In genomic region chr4:15376145-15376544, GRCh38 we compare ENCODE assay signal across 17 cellular contexts. TPM values are rescaled to one million over a fixed set of nuclear protein-coding genes. Genes with fewer than 3 reads are reported as not detected.
A peak's percentile ranks its signal among the peaks of the same experiment; 100 is the strongest.
DNase-seq lines count a peak whose midpoint lies in the region; ATAC-seq and TF ChIP-seq lines count a peak whose summit lies in the region.
"Had no signal": no experiment of that assay in that cellular context is flagged by ENCODE, and none has a peak within 500 bp of the region (broad histone marks: within the 10 kb centered on the region; RNA-seq: fewer than 3 reads in every experiment).

No MANE protein-coding gene starts in this region.

- H3K79me2 ChIP-seq in GM23338 (replicated peaks; ENCODE audit: insufficient read depth), result no peaks in the 10 kb centered on the region

- H3K9me3 Mint-ChIP-seq in CD14-positive monocyte, result peaks cover 0 to 6% (median 0%) of the 10 kb centered on the region in 7 donors
- no peaks in the 10 kb centered on the region for H3K9me3 Mint-ChIP-seq in GM23338
- no peaks in the 10 kb centered on the region for H3K9me3 Mint-ChIP-seq in naive thymus-derived CD8-positive, alpha-beta T cell
- H3K9me3 Mint-ChIP-seq: CD4-positive, CD25-positive, alpha-beta regulatory T cell; stimulated activated memory B cell treated with anti-CD40 and anti-IgM and Interleukin-4, amounts not matched to agents 10 μg/mL and 1 μg/mL and 100 μg/mL, for 72 hours had no signal

- H3K27ac Mint-ChIP-seq in CD14-positive monocyte (peak overlapping the region in 6 of 7 donors; percentile 47 to 75 (median 60)), GM23338 (peak overlapping the region; percentile 37; the same call in 1 of the 2 replicates)
- H3K27ac Mint-ChIP-seq in naive thymus-derived CD8-positive, alpha-beta T cell, result peak overlapping the region in 9 of 10 donors; percentile 12 to 83 (median 56)
- H3K27ac Mint-ChIP-seq: stimulated activated memory B cell treated with anti-CD40 and anti-IgM and Interleukin-4, amounts not matched to agents 10 μg/mL and 1 μg/mL and 100 μg/mL, for 72 hours had no signal

- peaks cover 0 to 6% (median 0%) of the 10 kb centered on the region in 3 donors for H3K27me3 Mint-ChIP-seq in CD14-positive monocyte (ENCODE audit: low read depth in 3 of 3)
- no peaks in the 10 kb centered on the region for H3K27me3 Mint-ChIP-seq in GM23338 (ENCODE audit: insufficient read depth, low read depth, poor library complexity)
- no peaks in the 10 kb centered on the region for H3K27me3 Mint-ChIP-seq in naive thymus-derived CD8-positive, alpha-beta T cell
- H3K27me3 Mint-ChIP-seq: stimulated activated memory B cell treated with anti-CD40 and anti-IgM and Interleukin-4, amounts not matched to agents 10 μg/mL and 1 μg/mL and 100 μg/mL, for 72 hours had no signal

- ATAC-seq in GM23338, result no peak; the same call in 2 of the 3 replicates
- ATAC-seq in naive thymus-derived CD8-positive, alpha-beta T cell, result no peak
- no peak for ATAC-seq in HG03135 (IDR thresholded peaks at IDR 0.05; ENCODE audit: unreplicated experiment)

- no peak overlapping the region for H2AFZ ChIP-seq in GM23338

- H3K36me3 Mint-ChIP-seq in CD14-positive monocyte, result no peaks in the 10 kb centered on the region
- no peaks in the 10 kb centered on the region for H3K36me3 Mint-ChIP-seq in GM23338 (ENCODE audit: low read depth)
- H3K36me3 Mint-ChIP-seq in naive thymus-derived CD8-positive, alpha-beta T cell, result peaks cover 0 to 3% (median 0%) of the 10 kb centered on the region in 3 donors
- H3K36me3 Mint-ChIP-seq: stimulated activated memory B cell treated with anti-CD40 and anti-IgM and Interleukin-4, amounts not matched to agents 10 μg/mL and 1 μg/mL and 100 μg/mL, for 72 hours had no signal

- intact Hi-C loops in CD14-positive monocyte (cut with micrococcal nuclease), result no loop called here

- H4K20me1 ChIP-seq in GM23338 (replicated peaks; ENCODE audit: insufficient read depth), result no peaks in the 10 kb centered on the region

- peak overlapping the region; percentile 2; the same call in 1 of the 2 replicates for H3K4me2 ChIP-seq in GM23338

- H3K4me1 ChIP-seq in GM23338 (ENCODE audit: insufficient read depth), result peaks cover 31% of the 10 kb centered on the region

- no peak overlapping the region for H3K4me3 ChIP-seq in GM23338
- peak overlapping the region; percentile 59 for H3K4me3 ChIP-seq in coronary artery

- POLR2A ChIA-PET in naive thymus-derived CD8-positive, alpha-beta T cell (lab: Charles Lee), result no interaction called here

- H3K9me2 ChIP-seq in GM23338 (ENCODE audit: insufficient read depth), result peaks cover 17% of the 10 kb centered on the region

- H3K4me3 Mint-ChIP-seq in CD14-positive monocyte, result peak overlapping the region in 1 of 2 donors; percentile 67
- H3K4me3 Mint-ChIP-seq in GM23338, result no peak overlapping the region
- peak overlapping the region in 3 of 10 donors; percentile 2 to 37 (median 3) for H3K4me3 Mint-ChIP-seq in naive thymus-derived CD8-positive, alpha-beta T cell
- H3K4me3 Mint-ChIP-seq: CD4-positive, CD25-positive, alpha-beta regulatory T cell; stimulated activated memory B cell treated with anti-CD40 and anti-IgM and Interleukin-4, amounts not matched to agents 10 μg/mL and 1 μg/mL and 100 μg/mL, for 72 hours had no signal

- H3F3A ChIP-seq in GM23338 (replicated peaks; ENCODE audit: low read depth), result no peaks in the 10 kb centered on the region

- no peak for TF ChIP-seq CTCF in CD14-positive monocyte (IDR thresholded peaks at IDR 0.05)
- no peak for TF ChIP-seq CTCF in GM23338 (conservative IDR thresholded peaks at IDR 0.05; ENCODE audit: low read depth in 2 of 2)
- no peak for TF ChIP-seq CTCF in coronary artery (IDR thresholded peaks at IDR 0.05)

- DNase-seq in CD14-positive monocyte (ENCODE audit: low spot score) (no peak), GM23338 (ENCODE audit: low spot score) (no peak), coronary artery (ENCODE audit: low spot score) (no peak), HUDEP-2 (lab: John Stamatoyannopoulos, UW; ENCODE audit: unreplicated experiment in 76 of 76) (no peak), MV-4-11 (lab: John Stamatoyannopoulos, UW) (no peak), DMS153 (lab: John Stamatoyannopoulos, UW) (no peak)
- DNase-seq in naive thymus-derived CD8-positive, alpha-beta T cell, result no peak
- DNase-seq: amniotic stem cell; Karpas-422; NCI-H2029 treated with DMSO at 0.1 percent for 48 hours; NCI-H748 treated with DMSO at 0.1 percent for 48 hours; SHP77 treated with DMSO at 0.1 percent for 48 hours; stimulated activated CD4-positive, alpha-beta T cell treated with anti-CD3 and anti-CD28 coated beads, Interleukin-4, amount 100 ng/mL, for 1 hour had no signal

- peaks cover 48% of the 10 kb centered on the region for H3K4me1 Mint-ChIP-seq in CD14-positive monocyte
- peaks cover 25% of the 10 kb centered on the region for H3K4me1 Mint-ChIP-seq in GM23338
- peaks cover 5 to 41% (median 16%) of the 10 kb centered on the region in 4 donors for H3K4me1 Mint-ChIP-seq in naive thymus-derived CD8-positive, alpha-beta T cell

- no peaks in the 10 kb centered on the region for H3K36me3 ChIP-seq in GM23338 (ENCODE audit: insufficient read depth)

- H3K27me3 ChIP-seq in GM23338 (ENCODE audit: insufficient read depth), result no peaks in the 10 kb centered on the region

- peak overlapping the region; percentile 16; the same call in 1 of the 2 replicates for H3K27ac ChIP-seq in GM23338 (ENCODE audit: low read depth)
- H3K27ac ChIP-seq in coronary artery, result peak overlapping the region in 1 of 2 donors; percentile 82

TF ChIP-seq in GM23338, 12 proteins besides CTCF, POLR2A, EP300 and RAD21 (continues in another document):
- TF ChIP-seq EZH2phosphoT487 (IDR thresholded peaks at IDR 0.05; ENCODE audit: unreplicated experiment), result no peak
- TF ChIP-seq ZNF462 (CRISPR knock-in tag; IDR thresholded peaks at IDR 0.05), result no peak
- no peak for TF ChIP-seq CREB1 (CRISPR knock-in tag; IDR thresholded peaks at IDR 0.05; ENCODE audit: low read depth)

RNA-seq across cellular contexts. Expression of gene C1QTNF7, which starts 51.7 kb away (rescaled TPM):
- polyA plus RNA-seq in CD14-positive monocyte (not detected), GM23338 (2016; fragmentation: Nextera tagmentation; extraction: Ambion mirVana) (not detected in 2 replicates)
- total RNA-seq in GM23338 (2014; rRNA removed; shearing (Covaris generic)), result not detected in 2 replicates
- not detected for total RNA-seq in naive thymus-derived CD8-positive, alpha-beta T cell
- polyA plus RNA-seq in naive thymus-derived CD8-positive, alpha-beta T cell, result under 1 TPM in 1 of 3 donors, not detected in 2; 0.07 TPM
- total RNA-seq: CD4-positive, CD25-positive, alpha-beta regulatory T cell; dermis microvascular lymphatic vessel endothelial cell had no signal
- polyA plus RNA-seq: CD4-positive, CD25-positive, alpha-beta regulatory T cell had no signal
